34 cellular contexts compared by ENCODE assay signal in genomic region chrX:149312097-149312496, GRCh38.
"Had no signal": no experiment of that assay in that cellular context is flagged by ENCODE, and none has a peak within 500 bp of the region (broad histone marks: within the 10 kb centered on the region; RNA-seq: fewer than 3 reads in every experiment).

No MANE protein-coding gene starts in this region.

- H3K9me3 ChIP-seq: MG63 had no signal

- H3K4me3 ChIP-seq: MG63 had no signal

- H3K36me3 ChIP-seq: MG63 had no signal

- H3K27me3 ChIP-seq: MG63 had no signal

- DNase-seq: Karpas-422, Kasumi-1, MG63, MM.1S, MV-4-11, NCI-H1048, NCI-H1092, NCI-H1092 treated with DMSO at 0.1 percent for 48 hours, NCI-H1105, NCI-H1105 treated with DMSO at 0.1 percent for 48 hours, NCI-H1417, NCI-H1417 treated with DMSO at 0.1 percent for 48 hours, NCI-H1436, NCI-H1436 treated with DMSO at 0.1 percent for 48 hours, NCI-H146, NCI-H1694, NCI-H1694 treated with DMSO at 0.1 percent for 48 hours, NCI-H187, NCI-H187 treated with DMSO at 0.1 percent for 48 hours, NCI-H1930, NCI-H2029, NCI-H2029 treated with DMSO at 0.1 percent for 48 hours, NCI-H2081, NCI-H2081 treated with DMSO at 0.1 percent for 48 hours, NCI-H2107, NCI-H2171, NCI-H2171 treated with DMSO at 0.1 percent for 48 hours, NCI-H2227 treated with DMSO at 0.1 percent for 48 hours, NCI-H226, NCI-H345, NCI-H446, NCI-H446 treated with DMSO at 0.1 percent for 48 hours, NCI-H510A, NCI-H510A treated with DMSO at 0.1 percent for 48 hours had no signal
